2 cellular contexts compared by ENCODE assay signal in the genomic region with DNA sequence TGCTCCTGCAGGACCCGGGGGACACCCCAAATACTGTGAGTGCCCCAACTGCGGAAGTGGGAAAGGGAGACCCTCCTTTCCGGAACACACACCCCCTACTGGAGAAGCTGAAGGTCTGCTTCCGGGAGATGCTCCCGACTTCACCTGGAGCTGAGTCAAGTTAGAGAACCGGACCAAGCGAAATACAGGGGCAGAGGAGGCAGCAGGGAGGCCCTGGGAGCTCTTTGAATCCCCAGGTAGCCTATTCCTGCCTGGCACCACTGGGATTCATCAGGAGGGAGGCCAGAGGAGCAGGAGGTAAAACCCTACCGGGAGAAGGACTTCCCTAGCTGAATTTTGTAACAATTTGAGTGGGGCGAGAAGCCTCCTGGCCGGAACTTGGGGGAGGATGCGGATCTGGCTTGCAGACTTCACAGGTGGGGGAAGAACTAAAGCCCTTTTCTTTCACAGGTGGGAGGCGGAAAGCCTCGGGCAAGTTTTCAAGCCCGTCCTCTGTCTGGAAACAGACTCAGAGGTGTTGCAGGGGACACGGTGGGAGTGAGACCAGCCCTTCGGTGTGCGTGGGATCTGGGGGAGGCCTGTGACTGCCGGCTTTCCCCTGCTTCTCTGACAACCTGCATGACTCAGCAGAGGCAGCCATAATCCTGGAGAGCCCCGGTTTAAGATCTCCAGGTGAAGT.
TF ChIP-seq lines count a peak whose summit lies in the region.

No MANE protein-coding gene starts in this region.

TF ChIP-seq in HCT116, 20 proteins besides CTCF, POLR2A, EP300 and RAD21 (continued from another document):
- TF ChIP-seq YY1 (IDR thresholded peaks at IDR 0.05; ENCODE audit: extremely low read depth, insufficient replicate concordance, low read depth, low read length) (peak; percentile 63), SIN3A (IDR thresholded peaks at IDR 0.05; ENCODE audit: low read depth) (0 out of 2 replicates have a peak, but pooled peaks have one; percentile 30), EGR1 (IDR thresholded peaks at IDR 0.05; ENCODE audit: low read depth) (0 out of 2 replicates have a peak, but pooled peaks have one; percentile 22)

TF ChIP-seq in liver, 16 proteins besides CTCF, POLR2A, EP300 and RAD21 (continued from another document):
- TF ChIP-seq HNF4A (conservative IDR thresholded peaks at IDR 0.05) = no peak
- peak; percentile 60 to 71 for TF ChIP-seq GABPA (IDR thresholded peaks at IDR 0.05 in 1 of 2, conservative IDR thresholded peaks at IDR 0.05 in 1 of 2)
- TF ChIP-seq SP1 (IDR thresholded peaks at IDR 0.05) = no peak
- TF ChIP-seq HNF4G (IDR thresholded peaks at IDR 0.05) = no peak
